In the genomic region with DNA sequence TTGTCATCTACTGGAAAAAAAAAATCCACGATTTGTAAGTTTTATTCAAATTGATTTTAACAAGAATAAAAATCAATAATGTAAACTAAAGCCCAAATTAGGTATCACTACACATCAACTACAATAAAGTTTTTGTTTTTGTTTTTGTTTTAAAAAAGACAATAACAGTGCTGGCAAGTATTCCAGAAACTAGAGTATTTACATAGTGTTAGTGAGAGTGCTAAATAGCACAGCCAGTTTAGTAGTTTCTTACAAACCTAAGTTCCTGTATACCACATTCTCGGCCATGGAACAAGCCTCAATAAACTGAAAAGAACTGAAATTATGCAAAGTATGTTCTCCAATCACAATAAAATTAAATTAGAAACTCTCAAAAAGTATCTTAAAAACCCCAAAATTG, we compare ENCODE assay signal across 10 cellular contexts. TPM values are rescaled to one million over a fixed set of nuclear protein-coding genes. Genes with fewer than 3 reads are reported as not detected.
A peak's percentile ranks its signal among the peaks of the same experiment; 100 is the strongest.
DNase-seq lines count a peak whose midpoint lies in the region; ATAC-seq lines count a peak whose summit lies in the region.
"Had no signal": no experiment of that assay in that cellular context is flagged by ENCODE, and none has a peak within 500 bp of the region (broad histone marks: within the 10 kb centered on the region; RNA-seq: fewer than 3 reads in every experiment).

No MANE protein-coding gene starts in this region.

- H3K4me2 ChIP-seq in mesendoderm (ENCODE audit: low read length) = no peak overlapping the region

- no peak overlapping the region for H4K8ac ChIP-seq in mesendoderm (ENCODE audit: low read depth, low read length)

- H3K9ac ChIP-seq in mesendoderm (ENCODE audit: low read length) = no peak overlapping the region

- no peak overlapping the region for H2BK5ac ChIP-seq in mesendoderm (ENCODE audit: low read length)

- no peaks in the 10 kb centered on the region for H3K27me3 ChIP-seq in mesendoderm (ENCODE audit: insufficient read depth, low read length, poor library complexity)
- H3K27me3 ChIP-seq: esophagus squamous epithelium had no signal

- H3K79me2 ChIP-seq in mesendoderm (ENCODE audit: control insufficient read depth, insufficient read depth, low read length) = peaks cover 80% of the 10 kb centered on the region

- ATAC-seq in GM19351 (IDR thresholded peaks at IDR 0.05; ENCODE audit: unreplicated experiment) (peak; percentile 62), HG02763 (IDR thresholded peaks at IDR 0.05; ENCODE audit: unreplicated experiment) (peak; percentile 66), HG03565 (IDR thresholded peaks at IDR 0.05; ENCODE audit: unreplicated experiment) (peak; percentile 28), HG03175 (IDR thresholded peaks at IDR 0.05; ENCODE audit: unreplicated experiment) (no peak), GM19463 (IDR thresholded peaks at IDR 0.05; ENCODE audit: unreplicated experiment) (no peak)

- H3K4me3 ChIP-seq in GM08714 (ENCODE audit: low read length) = peak overlapping the region; percentile 44; the same call in 1 of the 2 replicates
- no peak overlapping the region for H3K4me3 ChIP-seq in mesendoderm (ENCODE audit: low read length)
- H3K4me3 ChIP-seq: esophagus squamous epithelium had no signal

- no peak overlapping the region for H2AK5ac ChIP-seq in mesendoderm (ENCODE audit: low read length)

- peaks cover 3% of the 10 kb centered on the region for H3K79me1 ChIP-seq in mesendoderm (ENCODE audit: low read length)

- no peak overlapping the region for H3K4ac ChIP-seq in mesendoderm (ENCODE audit: low read depth, low read length)

- H2BK120ac ChIP-seq in mesendoderm (ENCODE audit: low read depth, low read length) = no peak overlapping the region

- no peak overlapping the region for H3K56ac ChIP-seq in mesendoderm (ENCODE audit: low read length)

- no peak overlapping the region for H3K27ac ChIP-seq in mesendoderm (ENCODE audit: low read depth, low read length)
- H3K27ac ChIP-seq: esophagus squamous epithelium had no signal

- no peak overlapping the region for H3K18ac ChIP-seq in mesendoderm (ENCODE audit: low read length)

- H2BK15ac ChIP-seq in mesendoderm (replicated peaks; ENCODE audit: low read depth) = no peak overlapping the region

- no peaks in the 10 kb centered on the region for H3K36me3 ChIP-seq in mesendoderm (ENCODE audit: control insufficient read depth, insufficient read depth, low read length)
- H3K36me3 ChIP-seq: esophagus squamous epithelium had no signal

- DNase-seq in NCI-H2227 (lab: John Stamatoyannopoulos, UW; ENCODE audit: unreplicated experiment) (no peak), mesendoderm (no peak)
- DNase-seq: esophagus squamous epithelium, OCI-M1 had no signal

- H3K4me1 ChIP-seq in mesendoderm (ENCODE audit: control insufficient read depth, low read depth, low read length) = no peaks in the 10 kb centered on the region

- no peak overlapping the region for H3K23ac ChIP-seq in mesendoderm (ENCODE audit: low read length)

- H4K5ac ChIP-seq in mesendoderm (ENCODE audit: low read length) = no peak overlapping the region

- no CpG with 5 or more reads among the region's 2 CpGs for WGBS in mesendoderm (ENCODE audit: extremely low coverage, insufficient coverage, low lambda C conversion rate)

RNA-seq across cellular contexts. Expression of a gene that starts 8.1 kb away (rescaled TPM):
- 25.1 TPM for polyA plus RNA-seq in mesendoderm (2013, experiment 1 of 2)
- polyA plus RNA-seq in mesendoderm (2013, experiment 2 of 2) = 25.2 TPM

Comparison
In these comparisons a context has a peak if more than half of its experiments do, and no peak if none do; other contexts are left out.
1. ATAC-seq: peak in GM19351 (single experiment), HG02763 (single experiment) and HG03565 (single experiment); none in HG03175 (single experiment) and GM19463 (single experiment).